In the genomic region with DNA sequence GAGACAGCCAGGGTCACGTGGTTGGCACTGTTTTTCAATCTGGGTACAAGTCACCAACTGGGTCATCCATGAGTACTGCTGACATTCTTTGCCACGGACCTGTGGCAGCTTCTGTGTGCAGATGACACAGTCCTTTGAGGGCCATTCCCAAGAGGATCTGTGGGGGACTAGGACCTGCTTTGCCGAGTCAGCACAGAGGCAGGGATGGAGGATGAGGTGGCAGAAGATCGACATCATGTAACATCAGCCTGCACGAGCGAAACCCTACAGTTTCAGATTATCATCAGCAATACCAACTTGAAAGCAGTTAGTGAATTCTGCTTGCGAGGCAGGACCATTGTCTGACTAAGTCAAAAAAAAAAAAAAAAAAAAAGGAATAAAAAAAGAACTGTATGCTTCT, we compare ENCODE assay signal across 15 cellular contexts.
DNase-seq lines count a peak whose midpoint lies in the region; ATAC-seq and TF ChIP-seq lines count a peak whose summit lies in the region.
"Had no signal": no experiment of that assay in that cellular context is flagged by ENCODE, and none has a peak within 500 bp of the region (broad histone marks: within the 10 kb centered on the region; RNA-seq: fewer than 3 reads in every experiment).

No MANE protein-coding gene starts in this region.

- no peaks in the 10 kb centered on the region for H3K9me3 Mint-ChIP-seq in activated naive CD4-positive, alpha-beta T cell treated with anti-CD3 and anti-CD28 coated beads, Interleukin-2, amount 10 ng/mL, durations not matched to agents 7 days and 5 days
- no peaks in the 10 kb centered on the region for H3K9me3 Mint-ChIP-seq in activated T-cell treated with anti-CD3 and anti-CD28 coated beads, Interleukin-2, amount 50 U/mL, for 24 hours
- no peaks in the 10 kb centered on the region for H3K9me3 Mint-ChIP-seq in naive B cell
- H3K9me3 Mint-ChIP-seq: activated naive CD4-positive, alpha-beta T cell treated with anti-CD3 and anti-CD28 coated beads, Interleukin-2, amount 50 U/mL, for 72 hours had no signal

- no peaks in the 10 kb centered on the region for H3K36me3 ChIP-seq in Peyer's patch

- TF ChIP-seq CTCF in Peyer's patch (IDR thresholded peaks at IDR 0.05) = no peak

- no peaks in the 10 kb centered on the region for H3K27me3 ChIP-seq in Peyer's patch
- H3K27me3 ChIP-seq: spleen, tibial nerve had no signal

- peaks cover 37% of the 10 kb centered on the region for H3K4me1 Mint-ChIP-seq in activated naive CD4-positive, alpha-beta T cell treated with anti-CD3 and anti-CD28 coated beads, Interleukin-2, amount 10 ng/mL, durations not matched to agents 7 days and 5 days
- H3K4me1 Mint-ChIP-seq in activated T-cell treated with anti-CD3 and anti-CD28 coated beads, Interleukin-2, amount 50 U/mL, for 24 hours (ENCODE audit: low read depth) = peaks cover 79% of the 10 kb centered on the region
- H3K4me1 Mint-ChIP-seq in naive B cell = peaks cover 47 to 94% (median 85%) of the 10 kb centered on the region in 3 donors

- TF ChIP-seq POLR2A in Peyer's patch (IDR thresholded peaks at IDR 0.05) = no peak

- no peaks in the 10 kb centered on the region for H3K9me3 ChIP-seq in Peyer's patch
- H3K9me3 ChIP-seq: spleen, tibial nerve had no signal

- ATAC-seq in naive B cell (ENCODE audit: low read depth in 2 of 2) (no peak), HG03159 (IDR thresholded peaks at IDR 0.05; ENCODE audit: unreplicated experiment) (no peak)

- peaks cover 0 to 7% (median 3%) of the 10 kb centered on the region in 4 donors for H3K4me1 ChIP-seq in Peyer's patch

- DNase-seq in activated naive CD4-positive, alpha-beta T cell treated with Interleukin-2 at 50 U/mL for 16 hours = peak; percentile 53
- DNase-seq in activated naive CD4-positive, alpha-beta T cell treated with anti-CD3 and anti-CD28 coated beads, Interleukin-2, amount 10 ng/mL, durations not matched to agents 7 days and 5 days = no peak
- DNase-seq in activated T-cell treated with anti-CD3 and anti-CD28 coated beads, Interleukin-2, amount 50 U/mL, for 24 hours = peak; percentile 67
- DNase-seq in naive B cell (no peak), Peyer's patch (no peak), pons (ENCODE audit: low spot score) (no peak), RKO (ENCODE audit: low spot score) (no peak)
- DNase-seq: Kasumi-1, NCI-H1930, NCI-H524 treated with DMSO at 0.1 percent for 48 hours, spleen, SW 1271 had no signal

- no peak overlapping the region for H3K27ac Mint-ChIP-seq in activated naive CD4-positive, alpha-beta T cell treated with anti-CD3 and anti-CD28 coated beads, Interleukin-2, amount 10 ng/mL, durations not matched to agents 7 days and 5 days
- H3K27ac Mint-ChIP-seq in activated T-cell treated with anti-CD3 and anti-CD28 coated beads, Interleukin-2, amount 50 U/mL, for 24 hours = peak overlapping the region; percentile 92
- peak overlapping the region; percentile 58 to 96 (median 84) for H3K27ac Mint-ChIP-seq in naive B cell

- H3K36me3 Mint-ChIP-seq in activated naive CD4-positive, alpha-beta T cell treated with anti-CD3 and anti-CD28 coated beads, Interleukin-2, amount 10 ng/mL, durations not matched to agents 7 days and 5 days = peaks cover 21% of the 10 kb centered on the region
- peaks cover 23% of the 10 kb centered on the region for H3K36me3 Mint-ChIP-seq in activated T-cell treated with anti-CD3 and anti-CD28 coated beads, Interleukin-2, amount 50 U/mL, for 24 hours (ENCODE audit: low read depth)
- peaks cover 8 to 23% of the 10 kb centered on the region in 2 donors for H3K36me3 Mint-ChIP-seq in naive B cell
- H3K36me3 Mint-ChIP-seq: activated naive CD4-positive, alpha-beta T cell treated with anti-CD3 and anti-CD28 coated beads, Interleukin-2, amount 50 U/mL, for 72 hours had no signal

- CTCF ChIA-PET in activated naive CD4-positive, alpha-beta T cell treated with anti-CD3 and anti-CD28 coated beads, Interleukin-2, amount 10 ng/mL, durations not matched to agents 7 days and 5 days (lab: Charles Lee) = no interaction called here

- no peak overlapping the region for H3K4me3 ChIP-seq in Peyer's patch
- H3K4me3 ChIP-seq: spleen, tibial nerve had no signal

- no peaks in the 10 kb centered on the region for H3K27me3 Mint-ChIP-seq in activated naive CD4-positive, alpha-beta T cell treated with anti-CD3 and anti-CD28 coated beads, Interleukin-2, amount 10 ng/mL, durations not matched to agents 7 days and 5 days
- no peaks in the 10 kb centered on the region for H3K27me3 Mint-ChIP-seq in activated T-cell treated with anti-CD3 and anti-CD28 coated beads, Interleukin-2, amount 50 U/mL, for 24 hours
- no peaks in the 10 kb centered on the region for H3K27me3 Mint-ChIP-seq in naive B cell

- peak overlapping the region in 1 of 4 donors; percentile 8 for H3K27ac ChIP-seq in Peyer's patch
- H3K27ac ChIP-seq: tibial nerve had no signal

- no peak overlapping the region for H3K4me3 Mint-ChIP-seq in activated naive CD4-positive, alpha-beta T cell treated with anti-CD3 and anti-CD28 coated beads, Interleukin-2, amount 10 ng/mL, durations not matched to agents 7 days and 5 days
- H3K4me3 Mint-ChIP-seq in activated T-cell treated with anti-CD3 and anti-CD28 coated beads, Interleukin-2, amount 50 U/mL, for 24 hours = peak overlapping the region; percentile 35
- peak overlapping the region in 7 of 8 donors; percentile 35 to 75 (median 62) for H3K4me3 Mint-ChIP-seq in naive B cell

Comparison
In these comparisons a context has a peak if more than half of its experiments do, and no peak if none do; other contexts are left out.
1. DNase-seq: peak in activated naive CD4-positive, alpha-beta T cell treated with Interleukin-2 at 50 U/mL for 16 hours (single experiment) and activated T-cell treated with anti-CD3 and anti-CD28 coated beads, Interleukin-2, amount 50 U/mL, for 24 hours (single experiment); none in activated naive CD4-positive, alpha-beta T cell treated with anti-CD3 and anti-CD28 coated beads, Interleukin-2, amount 10 ng/mL, durations not matched to agents 7 days and 5 days (single experiment), naive B cell (single experiment), Peyer's patch (0 of 3), pons (single experiment) and RKO (single experiment).